ENCODE assay signal across 26 cellular contexts in genomic region chr12:27163894-27164293, GRCh38.
"Had no signal": no experiment of that assay in that cellular context is flagged by ENCODE, and none has a peak within 500 bp of the region (broad histone marks: within the 10 kb centered on the region; RNA-seq: fewer than 3 reads in every experiment).

No MANE protein-coding gene starts in this region.

- H3K27ac ChIP-seq: adrenal gland, body of pancreas, SK-N-MC, VCaP had no signal

- DNase-seq: activated CD4-positive, alpha-beta memory T cell treated with anti-CD3 and anti-CD28 coated beads, Interleukin-2, amount 10 ng/mL, durations not matched to agents 7 days and 5 days; activated CD4-positive, alpha-beta T cell treated with anti-CD3 and anti-CD28 coated beads, Interleukin-2, amount 50 U/mL, for 1 hour; activated CD4-positive, CD25-positive, alpha-beta regulatory T cell; activated gamma-delta T cell treated with Interleukin-2 at 50 U/mL for 16 hours; activated naive CD4-positive, alpha-beta T cell treated with anti-CD3 and anti-CD28 coated beads, Interleukin-2, amount 10 ng/mL, durations not matched to agents 7 days and 5 days; activated naive CD8-positive, alpha-beta T cell treated with anti-CD3 and anti-CD28 coated beads, Interleukin-2, amount 10 ng/mL, durations not matched to agents 7 days and 5 days; activated T-cell treated with anti-CD3 and anti-CD28 coated beads for 4 hours; activated T-cell treated with anti-CD3 and anti-CD28 coated beads, Interleukin-2, amount 50 U/mL, for 48 hours; adrenal gland; aorta; body of pancreas; central memory CD4-positive, alpha-beta T cell; NCI-H1092; NCI-H2029; NCI-H2107; NCI-H345; NCI-H510A; NCI-H526 treated with DMSO at 0.1 percent for 48 hours; NK-92 treated with Interleukin-12 subunit alpha and Interleukin-12 subunit beta, amount 100 ng/mL, for 24 hours; OCI-M1; T-cell had no signal

- ATAC-seq: body of pancreas, Right ventricle myocardium inferior, T-cell had no signal

- H3K4me3 Mint-ChIP-seq: activated CD4-positive, alpha-beta memory T cell treated with anti-CD3 and anti-CD28 coated beads, Interleukin-2, amount 10 ng/mL, durations not matched to agents 7 days and 5 days; activated naive CD4-positive, alpha-beta T cell treated with anti-CD3 and anti-CD28 coated beads, Interleukin-2, amount 10 ng/mL, durations not matched to agents 7 days and 5 days; activated naive CD8-positive, alpha-beta T cell treated with anti-CD3 and anti-CD28 coated beads, Interleukin-2, amount 10 ng/mL, durations not matched to agents 7 days and 5 days; T-cell had no signal

- H3K27ac Mint-ChIP-seq: activated CD4-positive, alpha-beta memory T cell treated with anti-CD3 and anti-CD28 coated beads, Interleukin-2, amount 10 ng/mL, durations not matched to agents 7 days and 5 days; activated naive CD4-positive, alpha-beta T cell treated with anti-CD3 and anti-CD28 coated beads, Interleukin-2, amount 10 ng/mL, durations not matched to agents 7 days and 5 days; activated naive CD8-positive, alpha-beta T cell treated with anti-CD3 and anti-CD28 coated beads, Interleukin-2, amount 10 ng/mL, durations not matched to agents 7 days and 5 days; activated T-helper 2 cell treated with anti-CD3 and anti-CD28 coated beads, Interferon-gamma antibody, Interleukin-2, Interleukin-4, amounts not matched to agents 10 μg/mL and 5 μg/mL and 100 μg/mL, durations not matched to agents 14 hours and 24 hours and 36 hours; T-cell had no signal

- H3K4me3 ChIP-seq: adrenal gland, body of pancreas, SK-N-MC had no signal

- H3K4me1 Mint-ChIP-seq: activated naive CD8-positive, alpha-beta T cell treated with anti-CD3 and anti-CD28 coated beads, Interleukin-2, amount 10 ng/mL, durations not matched to agents 7 days and 5 days; T-cell had no signal

- H3K27me3 Mint-ChIP-seq: activated CD4-positive, alpha-beta memory T cell treated with anti-CD3 and anti-CD28 coated beads, Interleukin-2, amount 10 ng/mL, durations not matched to agents 7 days and 5 days; T-cell had no signal

- H3K27me3 ChIP-seq: adrenal gland, body of pancreas had no signal

- FAIRE-seq: bronchial epithelial cell had no signal

- H3K36me3 ChIP-seq: adrenal gland had no signal

- H3K9me3 ChIP-seq: adrenal gland, body of pancreas had no signal

- H3K36me3 Mint-ChIP-seq: activated naive CD4-positive, alpha-beta T cell treated with anti-CD3 and anti-CD28 coated beads, Interleukin-2, amount 10 ng/mL, durations not matched to agents 7 days and 5 days had no signal

- H3K4me1 ChIP-seq: adrenal gland, body of pancreas had no signal
